Comparison of ENCODE assay signal across 1 cellular context in genomic region chr14:105153739-105154475, GRCh38.
A peak's percentile ranks its signal among the peaks of the same experiment; 100 is the strongest.
TF ChIP-seq lines count a peak whose summit lies in the region.

No MANE protein-coding gene starts in this region.

TF ChIP-seq in HEK293, 187 proteins besides CTCF, POLR2A, EP300 and RAD21 (continued from another document):
- TF ChIP-seq HIC1 (tag by site-specific recombination; IDR thresholded peaks at IDR 0.05) (peak; percentile 87), ZSCAN4 (tag by site-specific recombination; IDR thresholded peaks at IDR 0.05) (no peak), SCRT2 (tag by site-specific recombination; IDR thresholded peaks at IDR 0.05) (0 out of 2 replicates have a peak, but pooled peaks have one; percentile 30), KLF9 (tag by site-specific recombination; IDR thresholded peaks at IDR 0.05; ENCODE audit: low read depth) (no peak), ZNF132 (tag by site-specific recombination; IDR thresholded peaks at IDR 0.05; ENCODE audit: borderline replicate concordance) (no peak), ZNF404 (tag by site-specific recombination; IDR thresholded peaks at IDR 0.05) (no peak), GLIS1 (tag by site-specific recombination; IDR thresholded peaks at IDR 0.05) (no peak), ZXDB (tag by site-specific recombination; IDR thresholded peaks at IDR 0.05) (no peak), ZNF169 (tag by site-specific recombination; IDR thresholded peaks at IDR 0.05) (no peak), ZNF311 (tag by site-specific recombination; IDR thresholded peaks at IDR 0.05; ENCODE audit: borderline replicate concordance) (no peak), ZBTB1 (tag by site-specific recombination; IDR thresholded peaks at IDR 0.05) (no peak), HOXA7 (CRISPR knock-in tag; IDR thresholded peaks at IDR 0.05; ENCODE audit: borderline replicate concordance) (no peak), ZFP37 (tag by site-specific recombination; IDR thresholded peaks at IDR 0.05) (no peak), ZNF518A (tag by site-specific recombination; conservative IDR thresholded peaks at IDR 0.05; ENCODE audit: low read depth) (no peak), ZNF600 (tag by site-specific recombination; IDR thresholded peaks at IDR 0.05) (no peak)
- TF ChIP-seq, protein P1, sequence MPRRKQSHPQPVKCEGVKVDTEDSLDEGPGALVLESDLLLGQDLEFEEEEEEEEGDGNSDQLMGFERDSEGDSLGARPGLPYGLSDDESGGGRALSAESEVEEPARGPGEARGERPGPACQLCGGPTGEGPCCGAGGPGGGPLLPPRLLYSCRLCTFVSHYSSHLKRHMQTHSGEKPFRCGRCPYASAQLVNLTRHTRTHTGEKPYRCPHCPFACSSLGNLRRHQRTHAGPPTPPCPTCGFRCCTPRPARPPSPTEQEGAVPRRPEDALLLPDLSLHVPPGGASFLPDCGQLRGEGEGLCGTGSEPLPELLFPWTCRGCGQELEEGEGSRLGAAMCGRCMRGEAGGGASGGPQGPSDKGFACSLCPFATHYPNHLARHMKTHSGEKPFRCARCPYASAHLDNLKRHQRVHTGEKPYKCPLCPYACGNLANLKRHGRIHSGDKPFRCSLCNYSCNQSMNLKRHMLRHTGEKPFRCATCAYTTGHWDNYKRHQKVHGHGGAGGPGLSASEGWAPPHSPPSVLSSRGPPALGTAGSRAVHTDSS (tag by site-specific recombination; IDR thresholded peaks at IDR 0.05) = no peak
- TF ChIP-seq, protein P2, sequence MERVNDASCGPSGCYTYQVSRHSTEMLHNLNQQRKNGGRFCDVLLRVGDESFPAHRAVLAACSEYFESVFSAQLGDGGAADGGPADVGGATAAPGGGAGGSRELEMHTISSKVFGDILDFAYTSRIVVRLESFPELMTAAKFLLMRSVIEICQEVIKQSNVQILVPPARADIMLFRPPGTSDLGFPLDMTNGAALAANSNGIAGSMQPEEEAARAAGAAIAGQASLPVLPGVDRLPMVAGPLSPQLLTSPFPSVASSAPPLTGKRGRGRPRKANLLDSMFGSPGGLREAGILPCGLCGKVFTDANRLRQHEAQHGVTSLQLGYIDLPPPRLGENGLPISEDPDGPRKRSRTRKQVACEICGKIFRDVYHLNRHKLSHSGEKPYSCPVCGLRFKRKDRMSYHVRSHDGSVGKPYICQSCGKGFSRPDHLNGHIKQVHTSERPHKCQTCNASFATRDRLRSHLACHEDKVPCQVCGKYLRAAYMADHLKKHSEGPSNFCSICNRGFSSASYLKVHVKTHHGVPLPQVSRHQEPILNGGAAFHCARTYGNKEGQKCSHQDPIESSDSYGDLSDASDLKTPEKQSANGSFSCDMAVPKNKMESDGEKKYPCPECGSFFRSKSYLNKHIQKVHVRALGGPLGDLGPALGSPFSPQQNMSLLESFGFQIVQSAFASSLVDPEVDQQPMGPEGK (tag by site-specific recombination; IDR thresholded peaks at IDR 0.05) = 0 out of 2 replicates have a peak, but pooled peaks have one; percentile 32
